ENCODE assay signal across 9 cellular contexts in the genomic region with DNA sequence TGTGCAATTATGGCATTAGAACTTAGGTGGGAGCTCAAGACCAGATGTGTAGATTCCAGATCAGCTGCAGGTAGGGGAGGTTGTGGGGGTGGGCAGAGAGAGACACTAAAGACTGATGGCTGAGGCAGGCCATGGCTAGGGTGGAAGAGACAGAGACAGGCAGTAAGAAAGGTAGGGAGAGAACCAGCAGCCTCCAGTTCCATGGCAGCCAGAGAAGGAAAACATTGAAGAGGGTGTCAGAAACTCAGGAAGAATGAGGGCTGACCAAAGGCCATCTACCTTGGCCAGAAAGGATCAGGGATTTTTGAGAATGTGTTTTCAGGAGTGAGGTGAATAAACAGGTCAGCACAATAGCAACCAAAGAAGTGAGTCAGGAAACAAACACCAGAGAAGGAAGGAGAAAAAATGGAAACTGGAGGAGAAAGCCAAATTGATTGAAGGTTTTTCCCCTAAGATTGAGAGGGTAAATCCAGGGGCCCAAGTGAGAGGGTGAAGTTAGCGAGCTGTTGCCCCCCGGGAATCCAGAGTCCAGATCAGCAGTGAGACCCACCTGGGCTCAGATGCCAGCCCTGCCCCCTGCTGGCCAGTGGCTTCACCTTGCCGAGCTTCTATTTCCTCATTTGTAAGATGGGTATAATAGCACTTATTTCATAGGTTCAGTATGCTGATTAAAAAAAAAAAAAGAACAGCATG. TPM values are rescaled to one million over a fixed set of nuclear protein-coding genes. Genes with fewer than 3 reads are reported as not detected.
DNase-seq lines count a peak whose midpoint lies in the region; ATAC-seq and TF ChIP-seq lines count a peak whose summit lies in the region.
"Had no signal": no experiment of that assay in that cellular context is flagged by ENCODE, and none has a peak within 500 bp of the region (broad histone marks: within the 10 kb centered on the region; RNA-seq: fewer than 3 reads in every experiment).

No MANE protein-coding gene starts in this region.

- DNase-seq in LoVo (ENCODE audit: low spot score) (peak; percentile 37), type B pancreatic cell (ENCODE audit: extremely low spot score, unreplicated experiment) (no peak), sciatic nerve (ENCODE audit: low spot score) (no peak), cortex of kidney (lab: John Stamatoyannopoulos, UW) (no peak)
- peak; percentile 75 for DNase-seq in activated CD4-positive, alpha-beta T cell treated with anti-CD3 and anti-CD28 coated beads for 36 hours
- DNase-seq in effector CD8-positive, alpha-beta T cell (lab: John Stamatoyannopoulos, UW) = peak; percentile 49
- DNase-seq in naive thymus-derived CD8-positive, alpha-beta T cell = peak; percentile 36 to 79 (median 54)

- TF ChIP-seq CTCF in GM12872 (IDR thresholded peaks at IDR 0.05; ENCODE audit: insufficient read depth, low read depth, low read length) = peak; percentile 82
- peak; percentile 77 for TF ChIP-seq CTCF in type B pancreatic cell (conservative IDR thresholded peaks at IDR 0.05)

- no peaks in the 10 kb centered on the region for H3K27me3 Mint-ChIP-seq in activated CD4-positive, alpha-beta T cell treated with anti-CD3 and anti-CD28 coated beads for 36 hours
- H3K27me3 Mint-ChIP-seq in naive thymus-derived CD8-positive, alpha-beta T cell = no peaks in the 10 kb centered on the region
- no peaks in the 10 kb centered on the region for H3K27me3 Mint-ChIP-seq in type B pancreatic cell
- H3K27me3 Mint-ChIP-seq: activated naive CD8-positive, alpha-beta T cell had no signal

- H3K27ac Mint-ChIP-seq in activated CD4-positive, alpha-beta T cell treated with anti-CD3 and anti-CD28 coated beads for 36 hours = no peak overlapping the region
- peak overlapping the region in 1 of 10 donors; percentile 17 for H3K27ac Mint-ChIP-seq in naive thymus-derived CD8-positive, alpha-beta T cell
- H3K27ac Mint-ChIP-seq in type B pancreatic cell = no peak overlapping the region
- H3K27ac Mint-ChIP-seq: activated naive CD8-positive, alpha-beta T cell had no signal

- CTCF ChIA-PET in activated CD4-positive, alpha-beta T cell treated with anti-CD3 and anti-CD28 coated beads for 36 hours (lab: Charles Lee) = interaction anchor here (0.5 to 5.3 kb wide), 28 partner anchors 8 to 323 kb away, joined by 3 to 68 read pairs (median 6); no protein-coding TSS in a partner anchor

- POLR2A ChIA-PET in activated CD4-positive, alpha-beta T cell treated with anti-CD3 and anti-CD28 coated beads for 36 hours (lab: Charles Lee) = interaction anchor here (1.0 kb wide), 1 partner anchor 38 kb away, joined by 3 read pairs; no protein-coding TSS in a partner anchor
- POLR2A ChIA-PET in naive thymus-derived CD8-positive, alpha-beta T cell (lab: Charles Lee) = interaction anchor here (0.7 to 1.2 kb wide), 2 partner anchors 9 to 224 kb away, joined by 3 read pairs; no protein-coding TSS in a partner anchor

- ATAC-seq in activated CD4-positive, alpha-beta T cell treated with anti-CD3 and anti-CD28 coated beads for 36 hours = peak; percentile 25
- ATAC-seq in naive thymus-derived CD8-positive, alpha-beta T cell = peak; percentile 65 to 75
- ATAC-seq in sciatic nerve = no peak

- intact Hi-C loops in activated CD4-positive, alpha-beta T cell treated with anti-CD3 and anti-CD28 coated beads for 36 hours (cut with DNase I, micrococcal nuclease) = loop anchor here (1.0 to 5.0 kb wide), 4 partner anchors 38 to 232 kb away; partner anchors contain the start of gene HAPLN3 (in 1 of the 2)
- intact Hi-C loops in sciatic nerve (cut with DNase I) = no loop called here

- peaks cover 19% of the 10 kb centered on the region for H3K36me3 Mint-ChIP-seq in activated CD4-positive, alpha-beta T cell treated with anti-CD3 and anti-CD28 coated beads for 36 hours (ENCODE audit: low read depth)
- peaks cover 0 to 33% (median 5%) of the 10 kb centered on the region in 3 donors for H3K36me3 Mint-ChIP-seq in naive thymus-derived CD8-positive, alpha-beta T cell
- peaks cover 15% of the 10 kb centered on the region for H3K36me3 Mint-ChIP-seq in type B pancreatic cell

- H3K4me1 Mint-ChIP-seq in activated CD4-positive, alpha-beta T cell treated with anti-CD3 and anti-CD28 coated beads for 36 hours = peaks cover 28% of the 10 kb centered on the region
- peaks cover 10 to 40% (median 13%) of the 10 kb centered on the region in 4 donors for H3K4me1 Mint-ChIP-seq in naive thymus-derived CD8-positive, alpha-beta T cell
- H3K4me1 Mint-ChIP-seq in type B pancreatic cell (ENCODE audit: unreplicated experiment) = peaks cover 10% of the 10 kb centered on the region

- no peaks in the 10 kb centered on the region for H3K9me3 Mint-ChIP-seq in activated CD4-positive, alpha-beta T cell treated with anti-CD3 and anti-CD28 coated beads for 36 hours (ENCODE audit: low read depth)
- no peaks in the 10 kb centered on the region for H3K9me3 Mint-ChIP-seq in naive thymus-derived CD8-positive, alpha-beta T cell
- H3K9me3 Mint-ChIP-seq in type B pancreatic cell = no peaks in the 10 kb centered on the region

- no peak overlapping the region for H3K4me3 Mint-ChIP-seq in activated CD4-positive, alpha-beta T cell treated with anti-CD3 and anti-CD28 coated beads for 36 hours
- H3K4me3 Mint-ChIP-seq in naive thymus-derived CD8-positive, alpha-beta T cell = no peak overlapping the region
- H3K4me3 Mint-ChIP-seq in type B pancreatic cell = no peak overlapping the region
- H3K4me3 Mint-ChIP-seq: activated naive CD8-positive, alpha-beta T cell had no signal

RNA-seq across cellular contexts. Expression of gene ABHD2, which starts 41.0 kb away (rescaled TPM):
- 10 to 100 TPM; 41.5 to 52.1 TPM for total RNA-seq in activated CD4-positive, alpha-beta T cell treated with anti-CD3 and anti-CD28 coated beads for 36 hours
- total RNA-seq in naive thymus-derived CD8-positive, alpha-beta T cell = 10 to 100 TPM; 47.6 to 49.9 TPM
- polyA plus RNA-seq in naive thymus-derived CD8-positive, alpha-beta T cell = 10 to 100 TPM; 14.0 to 17.1 (median 15.0) TPM
- 55.4 and 63.9 TPM in 2 replicates for total RNA-seq in type B pancreatic cell (ENCODE audit: low replicate concordance)
- total RNA-seq in sciatic nerve = 70.5 TPM

Comparison
In these comparisons a context has a peak if more than half of its experiments do, and no peak if none do; other contexts are left out.
1. DNase-seq: peak in LoVo (single experiment), activated CD4-positive, alpha-beta T cell treated with anti-CD3 and anti-CD28 coated beads for 36 hours (single experiment), effector CD8-positive, alpha-beta T cell (single experiment) and naive thymus-derived CD8-positive, alpha-beta T cell (10 of 10); none in type B pancreatic cell (single experiment), sciatic nerve (single experiment) and cortex of kidney (single experiment).